Comparison of ENCODE assay signal across 8 cellular contexts in the genomic region with DNA sequence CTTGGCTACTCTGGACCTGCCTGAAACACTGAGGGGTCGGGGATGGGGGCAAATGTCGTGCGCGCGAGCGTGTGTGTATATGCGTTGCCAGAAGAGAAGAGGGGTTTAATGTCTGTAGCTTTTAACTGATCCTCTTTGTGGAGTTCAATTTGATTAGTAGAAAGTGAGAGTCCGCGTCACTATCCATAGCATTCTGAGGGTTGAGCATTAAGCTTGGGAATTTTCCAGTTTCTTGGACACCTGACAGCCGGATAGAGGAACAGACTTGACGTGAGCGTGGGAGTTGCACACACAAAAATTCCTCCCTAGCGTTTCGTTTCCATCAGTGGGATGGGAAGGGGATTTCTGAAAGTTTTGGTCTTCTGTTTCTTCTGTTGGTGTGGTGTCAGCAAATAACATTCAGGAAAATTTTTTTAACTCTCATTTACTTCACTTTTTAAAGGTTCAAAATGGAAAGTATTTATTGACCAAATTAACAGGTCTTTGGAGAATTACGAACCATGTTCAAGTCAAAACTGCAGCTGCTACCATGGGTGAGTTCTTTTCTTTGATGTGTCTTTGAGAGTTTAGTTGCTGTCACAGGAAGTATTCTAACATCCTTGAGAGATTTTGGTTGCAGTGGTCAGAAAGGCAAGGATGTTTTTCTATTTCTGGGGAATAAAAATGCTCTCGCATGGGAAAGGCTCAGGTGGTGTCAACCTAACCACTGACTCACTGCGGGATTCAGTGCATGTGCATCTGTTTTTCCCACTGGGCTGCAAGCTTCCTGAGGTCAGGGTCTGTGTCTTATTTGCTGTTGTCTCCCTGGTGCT. TPM values are rescaled to one million over a fixed set of nuclear protein-coding genes. Genes with fewer than 3 reads are reported as not detected.
A peak's percentile ranks its signal among the peaks of the same experiment; 100 is the strongest.
DNase-seq lines count a peak whose midpoint lies in the region; ATAC-seq and TF ChIP-seq lines count a peak whose summit lies in the region.

No MANE protein-coding gene starts in this region.

- peak overlapping the region; percentile 93 for H3K4me3 Mint-ChIP-seq in memory B cell

- H3K4me3 ChIP-seq in OCI-LY3 (ENCODE audit: low read length) = peak overlapping the region; percentile 83
- peak overlapping the region; percentile 95 for H3K4me3 ChIP-seq in coronary artery
- H3K4me3 ChIP-seq in upper lobe of left lung = peak overlapping the region; percentile 93 to 98 (median 94)

- TF ChIP-seq EP300 in upper lobe of left lung (IDR thresholded peaks at IDR 0.05) = no peak

- H3K27ac ChIP-seq in OCI-LY3 (ENCODE audit: low read length) = peak overlapping the region; percentile 59
- H3K27ac ChIP-seq in coronary artery = peak overlapping the region; percentile 41 to 85
- peak overlapping the region; percentile 79 to 86 (median 84) for H3K27ac ChIP-seq in upper lobe of left lung

- no peak for TF ChIP-seq CTCF in OCI-LY3 (IDR thresholded peaks at IDR 0.05; ENCODE audit: low read depth, low read length)
- TF ChIP-seq CTCF in coronary artery (IDR thresholded peaks at IDR 0.05) = no peak
- no peak for TF ChIP-seq CTCF in upper lobe of left lung (IDR thresholded peaks at IDR 0.05)

- H3K27me3 Mint-ChIP-seq in memory B cell = no peaks in the 10 kb centered on the region

- H3K36me3 Mint-ChIP-seq in memory B cell = peaks cover 11% of the 10 kb centered on the region

- peak overlapping the region; percentile 85 for H3K9ac ChIP-seq in OCI-LY3 (ENCODE audit: low read length)

- H4K20me1 ChIP-seq in OCI-LY3 (ENCODE audit: insufficient read depth, low read length) = no peaks in the 10 kb centered on the region

- ATAC-seq in HG02571 (IDR thresholded peaks at IDR 0.05; ENCODE audit: unreplicated experiment) = peak; percentile 38
- no peak for ATAC-seq in memory B cell (ENCODE audit: low read depth)
- peak in 1 of 2 donors; percentile 38 for ATAC-seq in upper lobe of left lung (ENCODE audit: low FRiP score in 2 of 2)

- H3K36me3 ChIP-seq in OCI-LY3 (replicated peaks; ENCODE audit: low read depth, low read length) (no peaks in the 10 kb centered on the region), upper lobe of left lung (peaks cover 4 to 29% (median 14%) of the 10 kb centered on the region in 4 donors)

- H3K4me1 ChIP-seq in OCI-LY3 (ENCODE audit: low read length) = peaks cover 16% of the 10 kb centered on the region
- H3K4me1 ChIP-seq in upper lobe of left lung = peaks cover 9 to 27% (median 15%) of the 10 kb centered on the region in 4 donors

- H3K4me1 Mint-ChIP-seq in memory B cell = peaks cover 27% of the 10 kb centered on the region

- peaks cover 12% of the 10 kb centered on the region for H3K79me2 ChIP-seq in OCI-LY3 (ENCODE audit: low read length)

- no peak for TF ChIP-seq POLR2A in upper lobe of left lung (IDR thresholded peaks at IDR 0.05)

- peak; percentile 51 for DNase-seq in DMS53 (lab: John Stamatoyannopoulos, UW)
- no peak for DNase-seq in DMS53 treated with DMSO at 0.1 percent for 48 hours (lab: John Stamatoyannopoulos, UW; ENCODE audit: unreplicated experiment)
- peak; percentile 76 for DNase-seq in coronary artery (ENCODE audit: low spot score)
- no peak for DNase-seq in memory B cell (ENCODE audit: low spot score in 2 of 2)
- no peak for DNase-seq in upper lobe of left lung
- no peak for DNase-seq in NCI-H345 (lab: John Stamatoyannopoulos, UW)

- H3K27ac Mint-ChIP-seq in memory B cell = peak overlapping the region; percentile 94

- H3K9me3 ChIP-seq in OCI-LY3 (ENCODE audit: insufficient read depth, low read length) = no peaks in the 10 kb centered on the region
- H3K9me3 ChIP-seq in upper lobe of left lung = no peaks in the 10 kb centered on the region

- H3K4me2 ChIP-seq in OCI-LY3 (ENCODE audit: low read length) = peak overlapping the region; percentile 94

- 11 to 20% methylated on average over 11 to 17 of the region's 17 CpGs for WGBS in upper lobe of left lung, 2 donors

- H3K9me3 Mint-ChIP-seq in memory B cell = no peaks in the 10 kb centered on the region

- H2AFZ ChIP-seq in OCI-LY3 (ENCODE audit: low read depth, low read length) = peak overlapping the region; percentile 98

- H3K27me3 ChIP-seq in OCI-LY3 (ENCODE audit: low read depth, low read length) (no peaks in the 10 kb centered on the region), upper lobe of left lung (no peaks in the 10 kb centered on the region)

RNA-seq across cellular contexts. Expression of a gene that starts 0.8 kb away (rescaled TPM):
- total RNA-seq in upper lobe of left lung = 10 to 100 TPM in 5 of 6 donors, 1 to 10 TPM in 1; 8.4 to 19.8 (median 15.4) TPM

RNA-seq across cellular contexts. Expression of a gene that starts 6.2 kb away (rescaled TPM):
- 10 to 100 TPM; 15.9 to 52.6 (median 46.1) TPM for total RNA-seq in upper lobe of left lung

RNA-seq across cellular contexts. Expression of a gene that starts 28.8 kb away (rescaled TPM):
- 100 to 1,000 TPM in 1 of 6 donors, 10 to 100 TPM in 5; 33.6 to 105 (median 52.8) TPM for total RNA-seq in upper lobe of left lung

Comparison
In these comparisons a context has a peak if more than half of its experiments do, and no peak if none do; other contexts are left out.
1. DNase-seq: peak in DMS53 (single experiment) and coronary artery (single experiment); none in DMS53 treated with DMSO at 0.1 percent for 48 hours (single experiment), memory B cell (0 of 2), upper lobe of left lung (0 of 2) and NCI-H345 (single experiment).
2. Peak in every context shown above with its lines, with median percentiles within 50 percentile points of each other: H3K27ac ChIP-seq and H3K4me3 ChIP-seq.